Comparison of ENCODE assay signal across 4 cellular contexts in genomic region chr1:25302330-25302729, GRCh38. TPM values are rescaled to one million over a fixed set of nuclear protein-coding genes. Genes with fewer than 3 reads are reported as not detected.
"Had no signal": no experiment of that assay in that cellular context is flagged by ENCODE, and none has a peak within 500 bp of the region (broad histone marks: within the 10 kb centered on the region; RNA-seq: fewer than 3 reads in every experiment).

No MANE protein-coding gene starts in this region.

RNA-seq across cellular contexts. Expression of gene RHD, which starts 30.0 kb away (rescaled TPM):
- total RNA-seq: HT1080, NCI-H460, Right ventricle myocardium superior, SJSA1 had no signal
